8 cellular contexts compared by ENCODE assay signal in the genomic region with DNA sequence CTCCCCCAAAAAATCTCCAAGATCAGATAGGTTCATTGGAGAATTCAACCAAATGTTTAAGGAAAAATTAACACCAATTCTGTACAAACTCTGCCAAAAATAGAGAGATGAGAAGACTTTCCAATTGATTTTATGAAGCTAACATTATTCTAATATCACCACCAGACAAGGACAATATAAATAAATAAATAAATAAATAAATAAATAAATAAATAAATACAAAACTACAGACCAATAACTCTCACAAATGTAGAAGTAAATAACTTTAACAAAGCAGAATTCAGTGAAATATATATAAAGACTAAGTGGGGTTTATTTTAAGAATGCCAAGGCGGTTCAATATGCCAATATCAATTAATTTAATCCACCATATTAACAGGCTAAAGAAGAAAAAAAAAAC.
"Had no signal": no experiment of that assay in that cellular context is flagged by ENCODE, and none has a peak within 500 bp of the region (broad histone marks: within the 10 kb centered on the region; RNA-seq: fewer than 3 reads in every experiment).

No MANE protein-coding gene starts in this region.

- FAIRE-seq: G401.6, GM12878, GM12891, GM12892, GM18507, GM19239 had no signal

- ATAC-seq: GM12878 had no signal

- H3K4me3 ChIP-seq: GM12878 had no signal

- DNase-seq: GDM1, GF-D8 had no signal
